ENCODE assay signal across 9 cellular contexts in genomic region chr10:46463608-46464007, GRCh38. TPM values are rescaled to one million over a fixed set of nuclear protein-coding genes. Genes with fewer than 3 reads are reported as not detected.
DNase-seq lines count a peak whose midpoint lies in the region; ATAC-seq, FAIRE-seq and TF ChIP-seq lines count a peak whose summit lies in the region.
"Not testable (repeated sequence)": the region's sequence is repeated elsewhere in the genome, so short reads cannot be mapped to it uniquely, and the experiment has no call there.
"Had no signal": no experiment of that assay in that cellular context is flagged by ENCODE, and none has a peak within 500 bp of the region (broad histone marks: within the 10 kb centered on the region; RNA-seq: fewer than 3 reads in every experiment).

No MANE protein-coding gene starts in this region.

- H2AK9ac ChIP-seq in IMR-90 (replicated peaks; ENCODE audit: low read depth, low read length, poor library complexity): not testable (repeated sequence)

- not testable (repeated sequence) for H3K14ac ChIP-seq in IMR-90 (replicated peaks; ENCODE audit: low read depth, low read length)

- not testable (repeated sequence) for H4K5ac ChIP-seq in IMR-90 (ENCODE audit: low read depth, low read length)

- H2AK5ac ChIP-seq in IMR-90 (ENCODE audit: low read depth, low read length): not testable (repeated sequence)

- H3K9me3 ChIP-seq in IMR-90 (ENCODE audit: control insufficient read depth, insufficient read depth, low read length); RWPE2 (ENCODE audit: severe bottlenecking); mammary epithelial cell (replicated peaks; ENCODE audit: insufficient read depth, low read length); keratinocyte (ENCODE audit: control insufficient read depth, low read depth, low read length): not testable (repeated sequence)

- H3K4me3 ChIP-seq in IMR-90 (ENCODE audit: insufficient read depth, low read depth, low read length); RWPE2 (ENCODE audit: severe bottlenecking); mammary epithelial cell (replicated peaks in 1 of 3; ENCODE audit: insufficient read depth in 1 of 3, low read depth in 2 of 3, low read length in 3 of 3); keratinocyte (ENCODE audit: control insufficient read depth in 2 of 3, extremely low read depth in 1 of 3, insufficient read depth in 2 of 3, low read depth in 1 of 3, low read length in 3 of 3): not testable (repeated sequence)

- H3K27ac ChIP-seq in IMR-90 (ENCODE audit: insufficient read depth, low read length); RWPE2 (ENCODE audit: poor library complexity, severe bottlenecking); mammary epithelial cell (ENCODE audit: insufficient read depth, low read depth, low read length); keratinocyte (ENCODE audit: control insufficient read depth, insufficient read depth, low read length): not testable (repeated sequence)

- not testable (repeated sequence) for H4K8ac ChIP-seq in IMR-90 (ENCODE audit: low read depth in 2 of 2, low read length in 2 of 2)

- DNase-seq in A172 (ENCODE audit: low spot score) (peak; percentile 7), EL (peak; percentile 54), IMR-90 (peak; percentile 77), mammary epithelial cell (peak; percentile 17)
- not testable (repeated sequence) for DNase-seq in RWPE2 (ENCODE audit: low spot score); keratinocyte (ENCODE audit: low read depth, low spot score)

- ATAC-seq in IMR-90 (ENCODE audit: low read depth) (peak; percentile 75), RWPE2 (ENCODE audit: low read depth) (peak; percentile 65), esophagus mucosa (peak; percentile 38)

- POLR2A ChIA-PET in IMR-90 (lab: Charles Lee; ENCODE audit: unreplicated experiment): not testable (repeated sequence)

- not testable (repeated sequence) for H3K9me1 ChIP-seq in IMR-90 (ENCODE audit: insufficient read depth, low read length); keratinocyte (ENCODE audit: control insufficient read depth, extremely low read depth, insufficient read depth, low read length)

- CTCF ChIA-PET in IMR-90 (lab: Yijun Ruan, JAX); mammary epithelial cell (lab: Charles Lee; ENCODE audit: low non-redundant PET): not testable (repeated sequence)

- not testable (repeated sequence) for H3K4me2 ChIP-seq in IMR-90 (ENCODE audit: low read depth, low read length); mammary epithelial cell (ENCODE audit: insufficient read depth, low read depth, low read length); keratinocyte (ENCODE audit: control insufficient read depth, extremely low read depth, insufficient read depth, low read depth, low read length)

- no CpG with 5 or more reads among the region's 2 CpGs for WGBS in IMR-90 (ENCODE audit: extremely low coverage in 2 of 2, insufficient read length in 1 of 2), 2 experiments
- no CpG with 5 or more reads among the region's 2 CpGs for WGBS in mammary epithelial cell (ENCODE audit: low coverage, missing lambda C conversion rate)

- TF ChIP-seq POLR2A in IMR-90 (IDR thresholded peaks at IDR 0.05; ENCODE audit: low read depth, low read length): not testable (repeated sequence)

- H2BK15ac ChIP-seq in IMR-90 (ENCODE audit: low read depth, low read length): not testable (repeated sequence)

- not testable (repeated sequence) for H2BK5ac ChIP-seq in IMR-90 (ENCODE audit: low read depth, low read length, poor library complexity, severe bottlenecking)

- not testable (repeated sequence) for H3K79me2 ChIP-seq in mammary epithelial cell (ENCODE audit: insufficient read depth, low read length); keratinocyte (ENCODE audit: control insufficient read depth, insufficient read depth, low read length)

- not testable (repeated sequence) for H3K18ac ChIP-seq in IMR-90 (ENCODE audit: low read depth, low read length)

- not testable (repeated sequence) for H3K9ac ChIP-seq in IMR-90 (ENCODE audit: low read depth, low read length); mammary epithelial cell (ENCODE audit: insufficient read depth, low read length); keratinocyte (ENCODE audit: control insufficient read depth, extremely low read depth, insufficient read depth, low read length)

- not testable (repeated sequence) for H3K23ac ChIP-seq in IMR-90 (ENCODE audit: low read depth, low read length)

- not testable (repeated sequence) for H2AFZ ChIP-seq in IMR-90 (replicated peaks; ENCODE audit: low read length, poor library complexity); mammary epithelial cell (ENCODE audit: low read depth, low read length); keratinocyte (ENCODE audit: control insufficient read depth, low read length)

- H2BK20ac ChIP-seq in IMR-90 (ENCODE audit: low read depth, low read length): not testable (repeated sequence)

- not testable (repeated sequence) for TF ChIP-seq RAD21 in IMR-90 (IDR thresholded peaks at IDR 0.05; ENCODE audit: low read length)

- not testable (repeated sequence) for H2BK120ac ChIP-seq in IMR-90 (ENCODE audit: low read depth, low read length)

- dilution Hi-C loops in IMR-90 (cut with HindIII; ENCODE audit: low sequenced_read_pairs, unreplicated experiment); mammary epithelial cell (cut with HindIII; ENCODE audit: low sequenced_read_pairs); keratinocyte (cut with MboI; ENCODE audit: extremely low pct_ligation_motif_present, low sequenced_read_pairs): not testable (repeated sequence)

- not testable (repeated sequence) for BruUV-seq in IMR-90 (replicated peaks; lab: Mats Ljungman, UMichigan); mammary epithelial cell (replicated peaks; lab: Mats Ljungman, UMichigan)

- H3K27me3 ChIP-seq in IMR-90 (ENCODE audit: control insufficient read depth, insufficient read depth, low read length); RWPE2 (ENCODE audit: insufficient read depth, poor library complexity, severe bottlenecking); mammary epithelial cell (ENCODE audit: insufficient read depth, low read length); keratinocyte (ENCODE audit: control insufficient read depth, extremely low read depth, insufficient read depth, low read length): not testable (repeated sequence)

- FAIRE-seq in keratinocyte (lab: Jason Lieb, UNC): peak; percentile 61

- intact Hi-C loops in IMR-90 (cut with micrococcal nuclease); mammary epithelial cell (cut with micrococcal nuclease): not testable (repeated sequence)

- in situ Hi-C loops in IMR-90 (cut with MboI; ENCODE audit: low sequenced_read_pairs); mammary epithelial cell (cut with MboI; ENCODE audit: low sequenced_read_pairs in 2 of 2): not testable (repeated sequence)

- not testable (repeated sequence) for H3K79me1 ChIP-seq in IMR-90 (ENCODE audit: low read depth in 1 of 2, low read length in 2 of 2)

- not testable (repeated sequence) for H3K4me1 ChIP-seq in IMR-90 (ENCODE audit: control insufficient read depth, insufficient read depth, low read length); RWPE2 (ENCODE audit: insufficient read depth, poor library complexity, severe bottlenecking); mammary epithelial cell (ENCODE audit: insufficient read depth, low read length); keratinocyte (ENCODE audit: control insufficient read depth, extremely low read depth, insufficient read depth, low read length)

- not testable (repeated sequence) for H4K20me1 ChIP-seq in IMR-90 (ENCODE audit: insufficient read depth, low read length); mammary epithelial cell (ENCODE audit: insufficient read depth, low read length); keratinocyte (ENCODE audit: control insufficient read depth, extremely low read depth, insufficient read depth, low read length)

- not testable (repeated sequence) for TF ChIP-seq CTCF in IMR-90 (conservative IDR thresholded peaks at IDR 0.05; ENCODE audit: low read depth, low read length); RWPE2 (IDR thresholded peaks at IDR 0.05; ENCODE audit: poor library complexity, severe bottlenecking); mammary epithelial cell (conservative IDR thresholded peaks at IDR 0.05 in 1 of 2, IDR thresholded peaks at IDR 0.05 in 1 of 2; ENCODE audit: extremely low read depth in 1 of 2, insufficient read depth in 1 of 2, low read depth in 1 of 2, low read length in 2 of 2); keratinocyte (optimal IDR thresholded peaks at IDR 0.05 in 1 of 3, IDR thresholded peaks at IDR 0.05 in 1 of 3, conservative IDR thresholded peaks at IDR 0.05 in 1 of 3; ENCODE audit: extremely low read depth in 1 of 3, insufficient read depth in 2 of 3, low read length in 3 of 3)

- H4K91ac ChIP-seq in IMR-90 (ENCODE audit: insufficient read depth, low read depth, low read length): not testable (repeated sequence)

- H3K56ac ChIP-seq in IMR-90 (ENCODE audit: extremely low read depth, insufficient read depth, low read length): not testable (repeated sequence)

- not testable (repeated sequence) for H3K4ac ChIP-seq in IMR-90 (ENCODE audit: low read depth, low read length)

- H3K36me3 ChIP-seq in IMR-90 (ENCODE audit: control insufficient read depth, insufficient read depth, low read length); RWPE2 (ENCODE audit: low read depth); mammary epithelial cell (ENCODE audit: insufficient read depth, low read length); keratinocyte (ENCODE audit: control insufficient read depth in 2 of 2, extremely low read depth in 1 of 2, insufficient read depth in 2 of 2, low read length in 2 of 2): not testable (repeated sequence)

RNA-seq across cellular contexts. Expression of gene NPY4R, which starts 2.1 kb away (rescaled TPM):
- total RNA-seq in A172 (2014; rRNA removed; shearing (Covaris generic)): 0.09 and 0.17 TPM in 2 replicates
- total RNA-seq in IMR-90 (2012; rRNA removed) (0.83 and 1.1 TPM in 2 replicates), mammary epithelial cell (under 1 TPM in 1 of 2 donors, not detected in 1; 0.38 TPM), esophagus mucosa (0.32 TPM)
- polyA plus RNA-seq in IMR-90 (2012; rRNA removed) (0.56 and 0.57 TPM in 2 replicates), mammary epithelial cell (0.37 TPM), keratinocyte (0.37 to 1.4 TPM (median 0.80 TPM) in 3 replicates)
- polyA plus RNA-seq in IMR-90 (2012; cell fraction: cytosol; rRNA removed): 0.30 and 0.44 TPM in 2 replicates
- polyA plus RNA-seq in IMR-90 (2012; cell fraction: nucleus; rRNA removed; ENCODE audit: low replicate concordance): 0.14 and 0.23 TPM in 2 replicates
- polyA minus RNA-seq in mammary epithelial cell (not detected), keratinocyte (0.36 to 1.7 TPM (median 0.86 TPM) in 3 replicates)
- polyA plus RNA-seq in keratinocyte (2011; ENCODE audit: low read depth): not detected
- polyA plus RNA-seq in keratinocyte (2011; cell fraction: cytosol; rRNA removed): 0.33 and 0.51 TPM in 2 replicates
- polyA plus RNA-seq in keratinocyte (2011; cell fraction: nucleus; rRNA removed): 2.7 and 4.0 TPM in 2 replicates
- polyA plus RNA-seq in keratinocyte (2012; ENCODE audit: low replicate concordance): 0.19 and 0.37 TPM in 2 replicates
- 2.1 TPM for polyA minus RNA-seq in keratinocyte (2011; cell fraction: cytosol; rRNA and poly(A)+ RNA removed)
- polyA minus RNA-seq in keratinocyte (2011; cell fraction: nucleus; rRNA and poly(A)+ RNA removed): 1.5 and 1.7 TPM in 2 replicates
- total RNA-seq: CD4-positive, alpha-beta T cell had no signal
- polyA plus RNA-seq: IgD-negative memory B cell had no signal
